In genomic region chr10:77927343-77928256, GRCh38 we compare ENCODE assay signal across 8 cellular contexts. TPM values are rescaled to one million over a fixed set of nuclear protein-coding genes. Genes with fewer than 3 reads are reported as not detected.
A peak's percentile ranks its signal among the peaks of the same experiment; 100 is the strongest.
DNase-seq lines count a peak whose midpoint lies in the region; ATAC-seq and TF ChIP-seq lines count a peak whose summit lies in the region.

No MANE protein-coding gene starts in this region.

- H3K79me2 ChIP-seq in neural cell (replicated peaks; ENCODE audit: insufficient read depth, low read length), result peaks cover 36% of the 10 kb centered on the region

- POLR2A ChIA-PET in BJ (lab: Charles Lee), result interaction anchor here (1.3 kb wide), 1 partner anchor 12 kb away, joined by 3 read pairs; no protein-coding TSS in a partner anchor

- H3K4me3 ChIP-seq in BJ (ENCODE audit: low read depth, low read length), result peak overlapping the region; percentile 92
- H3K4me3 ChIP-seq in Jurkat, Clone E6-1 (ENCODE audit: low read length), result peak overlapping the region; percentile 68
- H3K4me3 ChIP-seq in neural cell (ENCODE audit: low read length), result peak overlapping the region; percentile 63

- no peak for TF ChIP-seq RAD21 in neural cell (conservative IDR thresholded peaks at IDR 0.05)

- peak overlapping the region; percentile 92 for H3K9ac ChIP-seq in neural cell (ENCODE audit: low read length)

- CTCF ChIA-PET in BJ (lab: Yijun Ruan, JAX), result interaction anchor here (0.9 to 1.3 kb wide), 3 partner anchors 11 to 81 kb away, joined by 3 read pairs; no protein-coding TSS in a partner anchor

- H3K9me3 ChIP-seq in neural cell (ENCODE audit: low read length), result no peaks in the 10 kb centered on the region

- H2AFZ ChIP-seq in neural cell (ENCODE audit: low read depth, low read length), result no peak overlapping the region

- H3K27ac ChIP-seq in neural cell (ENCODE audit: low read length), result peak overlapping the region; percentile 21

- no peaks in the 10 kb centered on the region for H3K9me2 ChIP-seq in neural cell (ENCODE audit: insufficient read depth, low read length)

- in situ Hi-C loops in GM13977 (cut with MboI; ENCODE audit: low pct_unique_long_range_greater_than_20kb, low sequenced_read_pairs, unreplicated experiment), result no loop called here

- no peaks in the 10 kb centered on the region for H4K20me1 ChIP-seq in neural cell (ENCODE audit: insufficient read depth)

- H3K27me3 ChIP-seq in BJ (ENCODE audit: control insufficient read depth, insufficient read depth, low read length) (no peaks in the 10 kb centered on the region), neural cell (ENCODE audit: insufficient read depth, low read depth, low read length) (no peaks in the 10 kb centered on the region)

- H3K36me3 ChIP-seq in BJ (ENCODE audit: control insufficient read depth, insufficient read depth, low read length) (0 out of 2 replicates have a peak, but pooled peaks cover under 1% of the 10 kb centered on the region), neural cell (ENCODE audit: insufficient read depth, low read length) (no peaks in the 10 kb centered on the region)

- TF ChIP-seq CTCF in BJ (IDR thresholded peaks at IDR 0.05; ENCODE audit: insufficient read depth, low read depth, low read length), result no peak
- no peak for TF ChIP-seq CTCF in neural cell (IDR thresholded peaks at IDR 0.05; ENCODE audit: poor library complexity, severe bottlenecking)
- TF ChIP-seq CTCF in GM13977 (IDR thresholded peaks at IDR 0.05; ENCODE audit: extremely low read depth, insufficient read depth, missing control alignments), result no peak

- DNase-seq in BJ (ENCODE audit: low read depth), result no peak
- no peak for DNase-seq in Jurkat, Clone E6-1 (ENCODE audit: low read depth, low spot score)
- DNase-seq in dermis blood vessel endothelial cell, result peak; percentile 22
- no peak for DNase-seq in GM13977 (ENCODE audit: low spot score)
- DNase-seq in NCI-H1048 (lab: John Stamatoyannopoulos, UW), result no peak

- TF ChIP-seq EP300 in neural cell (conservative IDR thresholded peaks at IDR 0.05; ENCODE audit: poor library complexity, severe bottlenecking), result no peak

- no peaks in the 10 kb centered on the region for H3F3A ChIP-seq in neural cell (ENCODE audit: insufficient read depth, low read length, poor library complexity, severe bottlenecking)

- peak overlapping the region; percentile 68 for H3K4me2 ChIP-seq in neural cell (ENCODE audit: low read length)

- ATAC-seq in GM18907 (IDR thresholded peaks at IDR 0.05; ENCODE audit: unreplicated experiment) (no peak), HG03280 (IDR thresholded peaks at IDR 0.05; ENCODE audit: unreplicated experiment) (no peak)

TF ChIP-seq in neural cell, 6 proteins besides CTCF, POLR2A, EP300 and RAD21:
- no peak for TF ChIP-seq TAF1 (IDR thresholded peaks at IDR 0.05; ENCODE audit: low read depth)
- peak; percentile 10 for TF ChIP-seq POLR2AphosphoS5 (IDR thresholded peaks at IDR 0.05)
- TF ChIP-seq MXI1 (conservative IDR thresholded peaks at IDR 0.05; ENCODE audit: poor library complexity, severe bottlenecking), result no peak
- TF ChIP-seq, protein P1, sequence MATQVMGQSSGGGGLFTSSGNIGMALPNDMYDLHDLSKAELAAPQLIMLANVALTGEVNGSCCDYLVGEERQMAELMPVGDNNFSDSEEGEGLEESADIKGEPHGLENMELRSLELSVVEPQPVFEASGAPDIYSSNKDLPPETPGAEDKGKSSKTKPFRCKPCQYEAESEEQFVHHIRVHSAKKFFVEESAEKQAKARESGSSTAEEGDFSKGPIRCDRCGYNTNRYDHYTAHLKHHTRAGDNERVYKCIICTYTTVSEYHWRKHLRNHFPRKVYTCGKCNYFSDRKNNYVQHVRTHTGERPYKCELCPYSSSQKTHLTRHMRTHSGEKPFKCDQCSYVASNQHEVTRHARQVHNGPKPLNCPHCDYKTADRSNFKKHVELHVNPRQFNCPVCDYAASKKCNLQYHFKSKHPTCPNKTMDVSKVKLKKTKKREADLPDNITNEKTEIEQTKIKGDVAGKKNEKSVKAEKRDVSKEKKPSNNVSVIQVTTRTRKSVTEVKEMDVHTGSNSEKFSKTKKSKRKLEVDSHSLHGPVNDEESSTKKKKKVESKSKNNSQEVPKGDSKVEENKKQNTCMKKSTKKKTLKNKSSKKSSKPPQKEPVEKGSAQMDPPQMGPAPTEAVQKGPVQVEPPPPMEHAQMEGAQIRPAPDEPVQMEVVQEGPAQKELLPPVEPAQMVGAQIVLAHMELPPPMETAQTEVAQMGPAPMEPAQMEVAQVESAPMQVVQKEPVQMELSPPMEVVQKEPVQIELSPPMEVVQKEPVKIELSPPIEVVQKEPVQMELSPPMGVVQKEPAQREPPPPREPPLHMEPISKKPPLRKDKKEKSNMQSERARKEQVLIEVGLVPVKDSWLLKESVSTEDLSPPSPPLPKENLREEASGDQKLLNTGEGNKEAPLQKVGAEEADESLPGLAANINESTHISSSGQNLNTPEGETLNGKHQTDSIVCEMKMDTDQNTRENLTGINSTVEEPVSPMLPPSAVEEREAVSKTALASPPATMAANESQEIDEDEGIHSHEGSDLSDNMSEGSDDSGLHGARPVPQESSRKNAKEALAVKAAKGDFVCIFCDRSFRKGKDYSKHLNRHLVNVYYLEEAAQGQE (IDR thresholded peaks at IDR 0.05; ENCODE audit: borderline replicate concordance), result peak; percentile 11
- no peak for TF ChIP-seq EZH2 (IDR thresholded peaks at IDR 0.05; ENCODE audit: borderline replicate concordance, insufficient read depth, low read length, poor library complexity, severe bottlenecking)
- no peak for TF ChIP-seq SMC3 (conservative IDR thresholded peaks at IDR 0.05; ENCODE audit: poor library complexity)

RNA-seq across cellular contexts. Expression of gene DLG5, which starts 1.0 kb away (rescaled TPM):
- 13.4 and 21.9 TPM in 2 replicates for polyA plus RNA-seq in BJ (2011; rRNA removed)
- polyA minus RNA-seq in BJ (2011; rRNA and poly(A)+ RNA removed), result 18.9 and 32.9 TPM in 2 replicates
- 9.1 TPM for polyA plus RNA-seq in Jurkat, Clone E6-1 (2012; ENCODE audit: insufficient read depth, insufficient read length)
- 7.8 and 11.1 TPM in 2 replicates for total RNA-seq in dermis blood vessel endothelial cell
- 72.9 and 84.0 TPM in 2 replicates for polyA plus RNA-seq in neural cell
- 103 and 105 TPM in 2 replicates for polyA minus RNA-seq in neural cell
